ENCODE assay signal across 23 cellular contexts in genomic region chr9:80516678-80517077, GRCh38.
DNase-seq lines count a peak whose midpoint lies in the region; ATAC-seq, FAIRE-seq and TF ChIP-seq lines count a peak whose summit lies in the region.
"Had no signal": no experiment of that assay in that cellular context is flagged by ENCODE, and none has a peak within 500 bp of the region (broad histone marks: within the 10 kb centered on the region; RNA-seq: fewer than 3 reads in every experiment).

No MANE protein-coding gene starts in this region.

- CTCF ChIA-PET in HepG2 (lab: Yijun Ruan, JAX; ENCODE audit: low intra/inter-chr PET ratio, low total read pairs) (no interaction called here), H1 (lab: Charles Lee; ENCODE audit: partially characterized antibody) (no interaction called here)

- H3K9ac ChIP-seq in HepG2 (ENCODE audit: insufficient read depth, low read depth, low read length) (no peak overlapping the region), adipocyte (ENCODE audit: low read length) (no peak overlapping the region), H1 (replicated peaks in 1 of 4; ENCODE audit: extremely low read depth in 1 of 4, low read depth in 3 of 4, low read length in 3 of 4) (no peak overlapping the region)
- H3K9ac ChIP-seq: BLaER1 treated with 17β-estradiol and CSF1 and Interleukin-3, amounts not matched to agents 10 nM and 100 nM had no signal

- H3K23me2 ChIP-seq in H1 (ENCODE audit: low read depth, low read length) = no peaks in the 10 kb centered on the region

- H3K27ac ChIP-seq in HepG2 (ENCODE audit: extremely low read length, insufficient read depth, low read length) (no peak overlapping the region), right lobe of liver (no peak overlapping the region), H1 (ENCODE audit: low read depth, low read length) (no peak overlapping the region)
- H3K27ac ChIP-seq: BLaER1 treated with 17β-estradiol and CSF1 and Interleukin-3, amounts not matched to agents 10 nM and 100 nM; C4-2B had no signal

- H3K56ac ChIP-seq in H1 (replicated peaks; ENCODE audit: insufficient read length, low read depth, low read length) = no peak overlapping the region

- H4K5ac ChIP-seq in H1 (ENCODE audit: insufficient read length, low read depth, low read length) = no peak overlapping the region

- no peak overlapping the region for H2BK12ac ChIP-seq in H1 (ENCODE audit: low read depth, low read length)

- H3K4me3 ChIP-seq in HepG2 (replicated peaks in 1 of 3; ENCODE audit: insufficient read depth in 1 of 3, low read depth in 2 of 3, low read length in 3 of 3) (no peak overlapping the region), right lobe of liver (no peak overlapping the region), adipocyte (ENCODE audit: low read length) (no peak overlapping the region), H1 (ENCODE audit: extremely low read depth in 1 of 4, insufficient read depth in 2 of 4, low read depth in 3 of 4, low read length in 4 of 4) (no peak overlapping the region)
- H3K4me3 ChIP-seq: BLaER1 treated with 17β-estradiol and CSF1 and Interleukin-3, amounts not matched to agents 10 nM and 100 nM had no signal

- TF ChIP-seq RAD21 in HepG2 (CRISPR knock-in tag; IDR thresholded peaks at IDR 0.05) (no peak), H1 (IDR thresholded peaks at IDR 0.05 in 1 of 2, conservative IDR thresholded peaks at IDR 0.05 in 1 of 2; ENCODE audit: low read depth in 2 of 2, low read length in 2 of 2) (no peak)

- no peak overlapping the region for H3K4ac ChIP-seq in H1 (replicated peaks; ENCODE audit: insufficient read length, low read depth, low read length)

- H3K79me2 ChIP-seq in HepG2 (ENCODE audit: insufficient read depth, low read length) (no peaks in the 10 kb centered on the region), H1 (ENCODE audit: control insufficient read depth in 1 of 2, insufficient read depth in 2 of 2, low read length in 2 of 2) (no peaks in the 10 kb centered on the region)

- no peak for ATAC-seq in HepG2
- no peak for ATAC-seq in right lobe of liver
- ATAC-seq in HG03520 (IDR thresholded peaks at IDR 0.05; ENCODE audit: unreplicated experiment) = no peak
- ATAC-seq: CD8-positive, alpha-beta T cell had no signal

- H3K36me3 ChIP-seq in HepG2 (replicated peaks in 1 of 2; ENCODE audit: control insufficient read depth in 1 of 2, insufficient read depth in 2 of 2, low read length in 2 of 2) (no peaks in the 10 kb centered on the region), right lobe of liver (no peaks in the 10 kb centered on the region), adipocyte (ENCODE audit: control insufficient read depth, insufficient read depth, low read length, severe bottlenecking) (no peaks in the 10 kb centered on the region), H1 (ENCODE audit: control insufficient read depth in 2 of 4, insufficient read depth in 4 of 4, low read length in 3 of 4) (no peaks in the 10 kb centered on the region)
- H3K36me3 ChIP-seq: BLaER1 treated with 17β-estradiol and CSF1 and Interleukin-3, amounts not matched to agents 10 nM and 100 nM had no signal

- TF ChIP-seq CTCF in HepG2 (CRISPR knock-in tag; IDR thresholded peaks at IDR 0.05) (no peak), right lobe of liver (IDR thresholded peaks at IDR 0.05) (no peak), H1 (IDR thresholded peaks at IDR 0.05; ENCODE audit: control extremely low read depth in 1 of 3, insufficient read depth in 1 of 3, low read depth in 1 of 3, low read length in 3 of 3) (no peak)

- H4K91ac ChIP-seq in H1 (replicated peaks; ENCODE audit: insufficient read length, low read length) = no peak overlapping the region

- DNase-seq in HepG2 (ENCODE audit: low spot score) = no peak
- no peak for DNase-seq in right lobe of liver
- DNase-seq in H54 (ENCODE audit: insufficient read length, low spot score) = no peak
- DNase-seq in adipocyte (ENCODE audit: low read depth) = peak; percentile 49
- no peak for DNase-seq in H1 (ENCODE audit: low read depth in 1 of 2, low spot score in 2 of 2)
- no peak for DNase-seq in activated CD4-positive, alpha-beta T cell treated with anti-CD3 and anti-CD28 coated beads for 1 hour
- no peak for DNase-seq in HTR-8/SVneo (ENCODE audit: insufficient read length, low spot score)
- DNase-seq: 8988T; AML-193; Caco-2; Calu3; CD4-positive, alpha-beta T cell; CD8-positive, alpha-beta T cell; DMS79 treated with DMSO at 0.1 percent for 48 hours; GF-D8 had no signal

- H2AFZ ChIP-seq in HepG2 (ENCODE audit: low read length) (no peak overlapping the region), H1 (ENCODE audit: low read length) (no peak overlapping the region)

- no peak for TF ChIP-seq EP300 in HepG2 (IDR thresholded peaks at IDR 0.05; ENCODE audit: low read depth in 2 of 2, low read length in 2 of 2)
- no peak for TF ChIP-seq EP300 in HepG2 (CRISPR knock-in tag; IDR thresholded peaks at IDR 0.05; ENCODE audit: borderline replicate concordance)
- no peak for TF ChIP-seq EP300 in H1 (IDR thresholded peaks at IDR 0.05; ENCODE audit: borderline replicate concordance in 1 of 2, low read depth in 2 of 2, low read length in 2 of 2)

- H4K20me1 ChIP-seq in HepG2 (ENCODE audit: insufficient read depth, low read length) (no peaks in the 10 kb centered on the region), H1 (replicated peaks in 1 of 2; ENCODE audit: control insufficient read depth in 1 of 2, insufficient read depth in 2 of 2, low read length in 2 of 2) (no peaks in the 10 kb centered on the region)
- H4K20me1 ChIP-seq: BLaER1 treated with 17β-estradiol and CSF1 and Interleukin-3, amounts not matched to agents 10 nM and 100 nM had no signal

- no peak for TF ChIP-seq POLR2A in HepG2 (IDR thresholded peaks at IDR 0.05; ENCODE audit: insufficient read depth in 1 of 2, low read depth in 2 of 2, low read length in 2 of 2)
- TF ChIP-seq POLR2A in right lobe of liver (IDR thresholded peaks at IDR 0.05) = no peak
- no peak for TF ChIP-seq POLR2A in H54 (IDR thresholded peaks at IDR 0.05; ENCODE audit: low read depth, low read length)
- TF ChIP-seq POLR2A in H1 (IDR thresholded peaks at IDR 0.05; ENCODE audit: control extremely low read depth in 1 of 2, low read depth in 2 of 2, low read length in 2 of 2) = no peak

- H2AK5ac ChIP-seq in H1 (ENCODE audit: low read depth, low read length) = no peak overlapping the region

- intact Hi-C loops in HepG2 (cut with micrococcal nuclease; ENCODE audit: unreplicated experiment) (no loop called here), right lobe of liver (cut with DNase I) (no loop called here)

- no peak overlapping the region for H3K14ac ChIP-seq in H1 (ENCODE audit: insufficient read length)

- H3K9me3 ChIP-seq in HepG2 (ENCODE audit: low read length) = peaks cover 48% of the 10 kb centered on the region
- H3K9me3 ChIP-seq in right lobe of liver = no peaks in the 10 kb centered on the region
- no peaks in the 10 kb centered on the region for H3K9me3 ChIP-seq in adipocyte (ENCODE audit: control insufficient read depth, low read length)
- no peaks in the 10 kb centered on the region for H3K9me3 ChIP-seq in H1 (ENCODE audit: insufficient read depth in 2 of 2, low read depth in 1 of 2, low read length in 1 of 2)
- H3K9me3 ChIP-seq: Caco-2 had no signal

- H3K4me2 ChIP-seq in HepG2 (ENCODE audit: low read depth, low read length) (no peak overlapping the region), H1 (ENCODE audit: insufficient read depth in 1 of 2, low read depth in 2 of 2, low read length in 2 of 2) (no peak overlapping the region)
- H3K4me2 ChIP-seq: BLaER1 treated with 17β-estradiol and CSF1 and Interleukin-3, amounts not matched to agents 10 nM and 100 nM had no signal

- no peak overlapping the region for H2BK15ac ChIP-seq in H1 (ENCODE audit: low read length)

- no peak overlapping the region for H2BK5ac ChIP-seq in H1 (ENCODE audit: low read depth, low read length)

- WGBS in HepG2 (ENCODE audit: low lambda C conversion rate) = 1% methylated on average over 3 of the region's 3 CpGs
- 50% methylated on average over 3 of the region's 3 CpGs for WGBS in right lobe of liver (ENCODE audit: insufficient coverage, low coverage, low lambda C conversion rate, missing lambda C conversion rate)
- WGBS in H1 (ENCODE audit: extremely low coverage in 1 of 2, insufficient coverage in 1 of 2, insufficient read length in 1 of 2, insufficient replicate concordance in 2 of 2, low coverage in 1 of 2, low lambda C conversion rate in 2 of 2, missing lambda C conversion rate in 1 of 2), 2 experiments = 93% methylated on average over 3 of the region's 3 CpGs; no CpG with 5 or more reads in 1 of the 2 experiments

- no peak overlapping the region for H2BK20ac ChIP-seq in H1 (ENCODE audit: low read length)

- no peak overlapping the region for H4K8ac ChIP-seq in H1 (ENCODE audit: extremely low read depth, insufficient read depth, low read length)

- POLR2A ChIA-PET in HepG2 (lab: Yijun Ruan, JAX) (no interaction called here), H1 (lab: Charles Lee; ENCODE audit: partially characterized antibody) (no interaction called here)

- H3K79me1 ChIP-seq in H1 (ENCODE audit: low read depth, low read length) = no peaks in the 10 kb centered on the region

- H2BK120ac ChIP-seq in H1 (replicated peaks; ENCODE audit: low read depth, low read length) = no peak overlapping the region

- no peaks in the 10 kb centered on the region for H3K4me1 ChIP-seq in HepG2 (ENCODE audit: insufficient read depth, low read length)
- H3K4me1 ChIP-seq in right lobe of liver = no peaks in the 10 kb centered on the region
- H3K4me1 ChIP-seq in adipocyte (ENCODE audit: control insufficient read depth, insufficient read depth, low read length) = no peaks in the 10 kb centered on the region
- H3K4me1 ChIP-seq in H1 (replicated peaks in 1 of 4; ENCODE audit: control insufficient read depth in 3 of 4, insufficient read depth in 4 of 4, low read length in 3 of 4) = no peaks in the 10 kb centered on the region
- H3K4me1 ChIP-seq: BLaER1 treated with 17β-estradiol and CSF1 and Interleukin-3, amounts not matched to agents 10 nM and 100 nM; Caco-2 had no signal

- no peaks in the 10 kb centered on the region for H3K27me3 ChIP-seq in HepG2 (ENCODE audit: control insufficient read depth in 1 of 2, insufficient read depth in 2 of 2, low read length in 2 of 2)
- no peaks in the 10 kb centered on the region for H3K27me3 ChIP-seq in right lobe of liver
- no peaks in the 10 kb centered on the region for H3K27me3 ChIP-seq in adipocyte (replicated peaks; ENCODE audit: control insufficient read depth, insufficient read depth, low read length)
- no peaks in the 10 kb centered on the region for H3K27me3 ChIP-seq in H1 (replicated peaks in 1 of 4; ENCODE audit: control insufficient read depth in 3 of 4, extremely low read depth in 1 of 4, insufficient read depth in 3 of 4, low read length in 3 of 4)
- H3K27me3 ChIP-seq: BLaER1 treated with 17β-estradiol and CSF1 and Interleukin-3, amounts not matched to agents 10 nM and 100 nM had no signal

- BruUV-seq in HepG2 (replicated peaks; lab: Mats Ljungman, UMichigan) = no TSS peak

- in situ Hi-C loops in HepG2 (cut with HindIII; ENCODE audit: extremely low pct_ligation_motif_present, low pct_unique_long_range_greater_than_20kb) = no loop called here

- no peak overlapping the region for H3K18ac ChIP-seq in H1 (ENCODE audit: extremely low read depth, low read length)

- no peak overlapping the region for H3K23ac ChIP-seq in H1 (ENCODE audit: insufficient read length)

- FAIRE-seq in HepG2 (lab: Jason Lieb, UNC) (no peak), H54 (lab: Jason Lieb, UNC) (peak; percentile 30), H1 (lab: Jason Lieb, UNC) (no peak), HTR-8/SVneo (lab: Jason Lieb, UNC) (no peak)
- FAIRE-seq: A204.1, D721Med, G401.6, GM12891, GM19239 had no signal

Comparison
In these comparisons a context has a peak if more than half of its experiments do, and no peak if none do; other contexts are left out.
1. Of the 41 proteins assayed by ChIP-seq in both HepG2 and H1: peak only in HepG2: none; only in H1: none; in both: MAFK; in neither: 40.